Comparison of ENCODE assay signal across 3 cellular contexts in genomic region chr2:100166701-100167100, GRCh38.
"Had no signal": no experiment of that assay in that cellular context is flagged by ENCODE, and none has a peak within 500 bp of the region (broad histone marks: within the 10 kb centered on the region; RNA-seq: fewer than 3 reads in every experiment).

No MANE protein-coding gene starts in this region.

- ATAC-seq: GM12878 had no signal

- DNase-seq: GDM1, GF-D8 had no signal
